In genomic region chr11:15896544-15896943, GRCh38 we compare ENCODE assay signal across 1 cellular context.
TF ChIP-seq lines count a peak whose summit lies in the region.

No MANE protein-coding gene starts in this region.

TF ChIP-seq in H1, 55 proteins besides CTCF, POLR2A, EP300 and RAD21 (continued from another document):
- TF ChIP-seq CHD1 (IDR thresholded peaks at IDR 0.05; ENCODE audit: low read depth, low read length), result no peak
- TF ChIP-seq SIX5 (IDR thresholded peaks at IDR 0.05; ENCODE audit: low read depth, low read length), result no peak
- no peak for TF ChIP-seq TAF1 (IDR thresholded peaks at IDR 0.05; ENCODE audit: low read depth, low read length)
- no peak for TF ChIP-seq TEAD4 (IDR thresholded peaks at IDR 0.05; ENCODE audit: low read depth, low read length)
- no peak for TF ChIP-seq TCF12 (IDR thresholded peaks at IDR 0.05; ENCODE audit: low read depth, low read length)
